Comparison of ENCODE assay signal across 25 cellular contexts in genomic region chr15:84938726-84939125, GRCh38. TPM values are rescaled to one million over a fixed set of nuclear protein-coding genes. Genes with fewer than 3 reads are reported as not detected.
DNase-seq lines count a peak whose midpoint lies in the region; FAIRE-seq and TF ChIP-seq lines count a peak whose summit lies in the region.
"Had no signal": no experiment of that assay in that cellular context is flagged by ENCODE, and none has a peak within 500 bp of the region (broad histone marks: within the 10 kb centered on the region; RNA-seq: fewer than 3 reads in every experiment).

No MANE protein-coding gene starts in this region.

- TF ChIP-seq RAD21 in H1 (IDR thresholded peaks at IDR 0.05 in 1 of 2, conservative IDR thresholded peaks at IDR 0.05 in 1 of 2; ENCODE audit: low read depth in 2 of 2, low read length in 2 of 2) = no peak

- no peaks in the 10 kb centered on the region for H3K9me3 ChIP-seq in HEK293 (ENCODE audit: control insufficient read depth, insufficient read depth, low read depth, low read length)
- H3K9me3 ChIP-seq in H1 (ENCODE audit: insufficient read depth in 2 of 2, low read depth in 1 of 2, low read length in 1 of 2) = no peaks in the 10 kb centered on the region
- H3K9me3 ChIP-seq in effector memory CD4-positive, alpha-beta T cell (ENCODE audit: control insufficient read depth, low read length) = no peaks in the 10 kb centered on the region
- H3K9me3 ChIP-seq: BE2C, BLaER1 had no signal

- H3K79me2 ChIP-seq in KMS-11 (ENCODE audit: insufficient read depth, low read depth) (no peaks in the 10 kb centered on the region), H1 (ENCODE audit: control insufficient read depth in 1 of 2, insufficient read depth in 2 of 2, low read length in 2 of 2) (no peaks in the 10 kb centered on the region)

- H2BK15ac ChIP-seq in H1 (ENCODE audit: low read length) = no peak overlapping the region

- DNase-seq in H1 (ENCODE audit: low read depth in 1 of 2, low spot score in 2 of 2) = no peak
- DNase-seq in DMS114 treated with DMSO at 0.1 percent for 48 hours (lab: John Stamatoyannopoulos, UW; ENCODE audit: unreplicated experiment) = no peak
- no peak for DNase-seq in effector memory CD4-positive, alpha-beta T cell
- DNase-seq in NCI-H2196 (lab: John Stamatoyannopoulos, UW; ENCODE audit: unreplicated experiment) = no peak
- DNase-seq: 8988T; ACHN; BE2C; C1 segment of cervical spinal cord; CD4-positive, alpha-beta memory T cell; CD4-positive, CD25-positive, alpha-beta regulatory T cell; CD8-positive, alpha-beta memory T cell; COR-L47; DMS 273 treated with DMSO at 0.1 percent for 48 hours; DMS79 treated with DMSO at 0.1 percent for 48 hours; GF-D8 had no signal

- H3K18ac ChIP-seq in H1 (ENCODE audit: extremely low read depth, low read length) = no peak overlapping the region

- CTCF ChIA-PET in HEK293 (lab: Yijun Ruan, JAX) (interaction anchor here (0.6 to 1.5 kb wide), 4 partner anchors 10 to 678 kb away, joined by 3 to 6 read pairs (median 4); no protein-coding TSS in a partner anchor), H1 (lab: Charles Lee; ENCODE audit: partially characterized antibody) (interaction anchor here (2.1 to 2.6 kb wide), 1 partner anchor 11 kb away, joined by 8 to 10 read pairs; no protein-coding TSS in a partner anchor)

- POLR2A ChIA-PET in HEK293 (lab: Yijun Ruan, JAX) = interaction anchor here (0.8 kb wide), 1 partner anchor 307 kb away, joined by 4 read pairs; no protein-coding TSS in a partner anchor
- POLR2A ChIA-PET in H1 (lab: Charles Lee; ENCODE audit: partially characterized antibody) = no interaction called here

- H4K20me1 ChIP-seq in KMS-11 (ENCODE audit: insufficient read depth) (no peaks in the 10 kb centered on the region), H1 (replicated peaks in 1 of 2; ENCODE audit: control insufficient read depth in 1 of 2, insufficient read depth in 2 of 2, low read length in 2 of 2) (no peaks in the 10 kb centered on the region)
- H4K20me1 ChIP-seq: BLaER1 had no signal

- no peak for FAIRE-seq in H1 (lab: Jason Lieb, UNC)
- FAIRE-seq: A204.1, G401.6, GM12891, GM19239 had no signal

- H4K8ac ChIP-seq in H1 (ENCODE audit: extremely low read depth, insufficient read depth, low read length) = no peak overlapping the region

- no peak overlapping the region for H2BK12ac ChIP-seq in H1 (ENCODE audit: low read depth, low read length)

- 77% methylated on average over 1 of the region's 1 CpG; no CpG with 5 or more reads in 1 of the 2 experiments for WGBS in H1 (ENCODE audit: extremely low coverage in 1 of 2, insufficient coverage in 1 of 2, insufficient read length in 1 of 2, insufficient replicate concordance in 2 of 2, low coverage in 1 of 2, low lambda C conversion rate in 2 of 2, missing lambda C conversion rate in 1 of 2), 2 experiments

- H2BK5ac ChIP-seq in H1 (ENCODE audit: low read depth, low read length) = no peak overlapping the region

- H2BK120ac ChIP-seq in H1 (replicated peaks; ENCODE audit: low read depth, low read length) = no peak overlapping the region

- H3K4me1 ChIP-seq in HEK293 (ENCODE audit: control insufficient read depth, insufficient read depth, low read length) (no peaks in the 10 kb centered on the region), KMS-11 (ENCODE audit: low read depth, poor library complexity, severe bottlenecking) (peaks cover 23% of the 10 kb centered on the region), H1 (replicated peaks in 1 of 4; ENCODE audit: control insufficient read depth in 3 of 4, insufficient read depth in 4 of 4, low read length in 3 of 4) (no peaks in the 10 kb centered on the region)
- no peaks in the 10 kb centered on the region for H3K4me1 ChIP-seq in effector memory CD4-positive, alpha-beta T cell (ENCODE audit: control insufficient read depth, insufficient read depth, low read length, poor library complexity, severe bottlenecking)
- H3K4me1 ChIP-seq: BE2C had no signal

- TF ChIP-seq POLR2A in H1 (IDR thresholded peaks at IDR 0.05; ENCODE audit: control extremely low read depth in 1 of 2, low read depth in 2 of 2, low read length in 2 of 2) = no peak

- H3K9ac ChIP-seq in KMS-11 (no peak overlapping the region), H1 (replicated peaks in 1 of 4; ENCODE audit: extremely low read depth in 1 of 4, low read depth in 3 of 4, low read length in 3 of 4) (no peak overlapping the region)
- H3K9ac ChIP-seq: BLaER1 had no signal

- no peak overlapping the region for H3K4me3 ChIP-seq in HEK293 (ENCODE audit: low read depth, low read length)
- no peak overlapping the region for H3K4me3 ChIP-seq in KMS-11 (IDR thresholded peaks at IDR 0.05; ENCODE audit: insufficient read depth, low read depth, low read length)
- no peak overlapping the region for H3K4me3 ChIP-seq in H1 (ENCODE audit: extremely low read depth in 1 of 4, insufficient read depth in 2 of 4, low read depth in 3 of 4, low read length in 4 of 4)
- no peak overlapping the region for H3K4me3 ChIP-seq in effector memory CD4-positive, alpha-beta T cell (ENCODE audit: insufficient read depth, low read depth, low read length, poor library complexity, severe bottlenecking)
- H3K4me3 ChIP-seq: BLaER1 had no signal

- H3K79me1 ChIP-seq in H1 (ENCODE audit: low read depth, low read length) = no peaks in the 10 kb centered on the region

- no peak overlapping the region for H4K91ac ChIP-seq in H1 (replicated peaks; ENCODE audit: insufficient read length, low read length)

- H3K14ac ChIP-seq in H1 (ENCODE audit: insufficient read length) = no peak overlapping the region

- H2BK20ac ChIP-seq in H1 (ENCODE audit: low read length) = no peak overlapping the region

- H3K4me2 ChIP-seq in KMS-11 = peak overlapping the region; percentile 3; the same call in 1 of the 2 replicates
- no peak overlapping the region for H3K4me2 ChIP-seq in H1 (ENCODE audit: insufficient read depth in 1 of 2, low read depth in 2 of 2, low read length in 2 of 2)
- H3K4me2 ChIP-seq: BLaER1 had no signal

- no peak for TF ChIP-seq EP300 in H1 (IDR thresholded peaks at IDR 0.05; ENCODE audit: borderline replicate concordance in 1 of 2, low read depth in 2 of 2, low read length in 2 of 2)

- H3K27me3 ChIP-seq in KMS-11 (ENCODE audit: insufficient read depth, low read depth) (no peaks in the 10 kb centered on the region), H1 (replicated peaks in 1 of 4; ENCODE audit: control insufficient read depth in 3 of 4, extremely low read depth in 1 of 4, insufficient read depth in 3 of 4, low read length in 3 of 4) (no peaks in the 10 kb centered on the region)
- H3K27me3 ChIP-seq in effector memory CD4-positive, alpha-beta T cell (replicated peaks; ENCODE audit: control insufficient read depth, insufficient read depth, low read length, poor library complexity, severe bottlenecking) = no peaks in the 10 kb centered on the region
- H3K27me3 ChIP-seq: BE2C, BLaER1 had no signal

- H3K4ac ChIP-seq in H1 (replicated peaks; ENCODE audit: insufficient read length, low read depth, low read length) = no peak overlapping the region

- H4K5ac ChIP-seq in H1 (ENCODE audit: insufficient read length, low read depth, low read length) = no peak overlapping the region

- H3K56ac ChIP-seq in H1 (replicated peaks; ENCODE audit: insufficient read length, low read depth, low read length) = no peak overlapping the region

- no peak overlapping the region for H2AK5ac ChIP-seq in H1 (ENCODE audit: low read depth, low read length)

- H3K23ac ChIP-seq in H1 (ENCODE audit: insufficient read length) = no peak overlapping the region

- no peaks in the 10 kb centered on the region for H3K36me3 ChIP-seq in HEK293 (ENCODE audit: control insufficient read depth in 2 of 2, insufficient read depth in 1 of 2, low read length in 2 of 2)
- no peaks in the 10 kb centered on the region for H3K36me3 ChIP-seq in KMS-11 (ENCODE audit: insufficient read depth)
- H3K36me3 ChIP-seq in H1 (ENCODE audit: control insufficient read depth in 2 of 4, insufficient read depth in 4 of 4, low read length in 3 of 4) = no peaks in the 10 kb centered on the region
- no peaks in the 10 kb centered on the region for H3K36me3 ChIP-seq in effector memory CD4-positive, alpha-beta T cell (ENCODE audit: control insufficient read depth, insufficient read depth, low read length)
- H3K36me3 ChIP-seq: BE2C, BLaER1 had no signal

- H3K23me2 ChIP-seq in H1 (ENCODE audit: low read depth, low read length) = no peaks in the 10 kb centered on the region

- TF ChIP-seq CTCF in HEK293 (tag by site-specific recombination; IDR thresholded peaks at IDR 0.05) (no peak), KMS-11 (conservative IDR thresholded peaks at IDR 0.05; ENCODE audit: low read depth, low read length) (no peak), H1 (IDR thresholded peaks at IDR 0.05; ENCODE audit: control extremely low read depth in 1 of 3, insufficient read depth in 1 of 3, low read depth in 1 of 3, low read length in 3 of 3) (no peak)

- no peak overlapping the region for H2AFZ ChIP-seq in KMS-11 (ENCODE audit: low read depth)
- H2AFZ ChIP-seq in H1 (ENCODE audit: low read length) = no peak overlapping the region

- H3K27ac ChIP-seq in HEK293 (ENCODE audit: extremely low read depth, low read depth, low read length) = no peak overlapping the region
- no peak overlapping the region for H3K27ac ChIP-seq in KMS-11
- no peak overlapping the region for H3K27ac ChIP-seq in H1 (ENCODE audit: low read depth, low read length)
- H3K27ac ChIP-seq in effector memory CD4-positive, alpha-beta T cell (ENCODE audit: insufficient read depth, low read length, poor library complexity, severe bottlenecking) = no peak overlapping the region
- H3K27ac ChIP-seq: BLaER1 had no signal

RNA-seq across cellular contexts. Expression of gene PDE8A, which starts 42.9 kb away (rescaled TPM):
- 4.5 and 6.9 TPM in 2 replicates for total RNA-seq in H1 (2021; fragmentation: NEBNext Ultra II Directional; extraction: Animal tissue kit (Norgen Biotek cat#: 25700))
- polyA plus RNA-seq in H1 (2011; rRNA removed) = 4.8 and 7.8 TPM in 2 replicates
- polyA plus RNA-seq in H1 (2011; cell fraction: cytosol; rRNA removed) = 7.7 TPM
- 15.3 TPM for polyA plus RNA-seq in H1 (2011; cell fraction: nucleus; rRNA removed)
- 4.7 to 7.4 TPM (median 6.0 TPM) in 4 replicates for polyA plus RNA-seq in H1 (2012, experiment 1 of 2)
- 0.47 TPM for polyA plus RNA-seq in H1 (2012, experiment 2 of 2)
- 4.1 TPM for polyA plus RNA-seq in H1 (2013, experiment 1 of 2)
- polyA plus RNA-seq in H1 (2013, experiment 2 of 2) = 4.0 TPM
- polyA minus RNA-seq in H1 (2011; rRNA and poly(A)+ RNA removed) = 14.4 and 15.1 TPM in 2 replicates
- polyA minus RNA-seq in H1 (2011; cell fraction: cytosol; rRNA and poly(A)+ RNA removed) = 5.7 TPM
- polyA minus RNA-seq in H1 (2011; cell fraction: nucleus; rRNA and poly(A)+ RNA removed) = 35.1 TPM

RNA-seq across cellular contexts. Expression of gene SLC28A1, which starts 54.3 kb away (rescaled TPM):
- not detected in 2 replicates for total RNA-seq in H1 (2021; fragmentation: NEBNext Ultra II Directional; extraction: Animal tissue kit (Norgen Biotek cat#: 25700))
- 0.03 and 0.09 TPM in 2 replicates for polyA plus RNA-seq in H1 (2011; rRNA removed)
- polyA plus RNA-seq in H1 (2011; cell fraction: cytosol; rRNA removed) = 0.05 TPM
- polyA plus RNA-seq in H1 (2011; cell fraction: nucleus; rRNA removed) = 0.23 TPM
- polyA plus RNA-seq in H1 (2012, experiment 1 of 2) = 0.07 to 0.11 TPM in 2 of 4 replicates, not detected in the others
- not detected for polyA plus RNA-seq in H1 (2012, experiment 2 of 2)
- not detected for polyA plus RNA-seq in H1 (2013, experiment 1 of 2)
- not detected for polyA plus RNA-seq in H1 (2013, experiment 2 of 2)
- 0.10 TPM in 1 of 2 replicates, not detected in the other for polyA minus RNA-seq in H1 (2011; rRNA and poly(A)+ RNA removed)
- not detected for polyA minus RNA-seq in H1 (2011; cell fraction: cytosol; rRNA and poly(A)+ RNA removed)
- 0.20 TPM for polyA minus RNA-seq in H1 (2011; cell fraction: nucleus; rRNA and poly(A)+ RNA removed)
- total RNA-seq: A673; CD4-positive, alpha-beta memory T cell; CD4-positive, CD25-positive, alpha-beta regulatory T cell; CD8-positive, alpha-beta memory T cell had no signal
- polyA plus RNA-seq: AG04450; CD14-positive monocyte; CD4-positive, alpha-beta memory T cell; CD4-positive, CD25-positive, alpha-beta regulatory T cell; CD8-positive, alpha-beta memory T cell had no signal
